In the genomic region with DNA sequence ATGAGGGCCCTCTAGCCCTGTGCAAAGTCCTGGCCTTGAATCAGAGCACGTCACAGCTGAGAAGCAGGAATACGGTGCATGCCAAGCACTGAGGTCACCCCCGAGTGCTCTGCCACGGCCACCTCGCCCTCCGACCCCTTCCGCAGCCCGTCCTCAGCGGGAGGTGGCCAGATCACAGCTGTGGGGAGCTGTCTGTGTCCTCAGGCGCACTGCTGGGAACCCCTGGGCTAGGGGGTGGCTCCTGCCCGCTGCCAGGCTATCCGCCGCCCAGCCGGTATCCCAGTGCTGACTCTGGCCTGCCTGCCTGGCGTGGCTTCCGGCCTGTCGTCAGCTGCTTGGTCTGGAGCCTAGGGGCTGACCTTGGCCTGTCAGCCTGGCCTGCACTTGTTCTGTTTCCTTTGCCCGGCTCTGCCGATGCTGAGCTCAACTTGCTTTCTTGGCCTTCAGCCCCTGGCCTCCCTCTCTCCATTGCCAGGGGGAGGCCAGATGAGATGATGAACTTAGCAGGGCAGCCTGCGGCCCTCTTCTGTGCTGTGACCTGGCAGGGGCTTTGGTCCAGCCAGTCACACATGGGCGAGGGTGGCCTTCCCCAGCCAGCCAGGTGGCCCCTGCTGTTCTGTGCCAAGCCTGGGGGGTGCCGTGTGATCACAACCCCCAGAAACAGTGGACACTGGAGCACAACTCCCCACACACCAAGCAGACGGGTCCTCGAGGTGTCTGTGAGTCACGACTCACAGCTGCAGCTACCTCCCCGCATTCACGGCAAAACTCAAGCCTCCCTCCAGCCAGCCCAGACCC, we compare ENCODE assay signal across 12 cellular contexts.
DNase-seq lines count a peak whose midpoint lies in the region; FAIRE-seq and TF ChIP-seq lines count a peak whose summit lies in the region.
"Had no signal": no experiment of that assay in that cellular context is flagged by ENCODE, and none has a peak within 500 bp of the region (broad histone marks: within the 10 kb centered on the region; RNA-seq: fewer than 3 reads in every experiment).

No MANE protein-coding gene starts in this region.

- H3K27ac ChIP-seq in suprapubic skin (peak overlapping the region; percentile 73), small intestine (ENCODE audit: low read depth in 1 of 2, low read length in 1 of 2) (no peak overlapping the region)

- 51% methylated on average over 9 of the region's 27 CpGs for WGBS in suprapubic skin
- 67 to 77% (median 68%) methylated on average over 27 of the region's 27 CpGs for WGBS in small intestine, 3 donors

- TF ChIP-seq EP300 in suprapubic skin (IDR thresholded peaks at IDR 0.05), result no peak

- H3K36me3 ChIP-seq in suprapubic skin (no peaks in the 10 kb centered on the region), small intestine (ENCODE audit: control insufficient read depth in 2 of 2, insufficient read depth in 2 of 2, low read length in 2 of 2) (no peaks in the 10 kb centered on the region)

- H3K4me1 ChIP-seq in suprapubic skin (peaks cover 25% of the 10 kb centered on the region), small intestine (ENCODE audit: control insufficient read depth in 2 of 2, insufficient read depth in 1 of 2, low read depth in 1 of 2, low read length in 1 of 2) (peaks cover 0 to under 1% of the 10 kb centered on the region in 2 donors)

- H3K27me3 ChIP-seq in suprapubic skin (no peaks in the 10 kb centered on the region), small intestine (ENCODE audit: control insufficient read depth in 2 of 2, insufficient read depth in 2 of 2, low read length in 2 of 2) (no peaks in the 10 kb centered on the region)

- no peak for FAIRE-seq in small intestine (lab: Jason Lieb, UNC)

- H3K9me3 ChIP-seq in suprapubic skin, result no peaks in the 10 kb centered on the region
- H3K9me3 ChIP-seq in small intestine (ENCODE audit: control insufficient read depth, low read depth), result no peaks in the 10 kb centered on the region

- DNase-seq in M059J (ENCODE audit: low read depth), result peak; percentile 58
- peak; percentile 53 for DNase-seq in fibroblast of villous mesenchyme (ENCODE audit: low read depth)
- peak; percentile 76 for DNase-seq in midbrain (lab: John Stamatoyannopoulos, UW)
- DNase-seq in suprapubic skin (ENCODE audit: low spot score in 2 of 2), result peak in 1 of 2 donors; percentile 83
- no peak for DNase-seq in glomerular visceral epithelial cell (ENCODE audit: extremely low spot score)
- no peak for DNase-seq in NCI-H2107 (lab: John Stamatoyannopoulos, UW)
- no peak for DNase-seq in small intestine
- DNase-seq in COLO829 (ENCODE audit: low spot score), result no peak
- DNase-seq: CD8-positive, alpha-beta T cell; naive thymus-derived CD4-positive, alpha-beta T cell; NCI-H1417 treated with DMSO at 0.1 percent for 48 hours; T1000 had no signal

- TF ChIP-seq CTCF in fibroblast of villous mesenchyme (IDR thresholded peaks at IDR 0.05; ENCODE audit: insufficient read depth, low read depth, low read length) (no peak), suprapubic skin (IDR thresholded peaks at IDR 0.05) (no peak)

- no peak for TF ChIP-seq POLR2A in suprapubic skin (IDR thresholded peaks at IDR 0.05)

- H3K4me3 ChIP-seq in fibroblast of villous mesenchyme (ENCODE audit: low read depth, low read length) (no peak overlapping the region), suprapubic skin (no peak overlapping the region), small intestine (ENCODE audit: low read depth in 1 of 2, low read length in 2 of 2) (no peak overlapping the region)

Comparison
In these comparisons a context has a peak if more than half of its experiments do, and no peak if none do; other contexts are left out.
1. DNase-seq: peak in M059J (single experiment), fibroblast of villous mesenchyme (single experiment) and midbrain (single experiment); none in glomerular visceral epithelial cell (single experiment), NCI-H2107 (single experiment), small intestine (single experiment) and COLO829 (single experiment).